1 cellular context compared by ENCODE assay signal in genomic region chr22:37324340-37325023, GRCh38.
TF ChIP-seq lines count a peak whose summit lies in the region.

No MANE protein-coding gene starts in this region.

TF ChIP-seq in H1, 55 proteins besides CTCF, POLR2A, EP300 and RAD21:
- TF ChIP-seq RNF2 (IDR thresholded peaks at IDR 0.05; ENCODE audit: borderline replicate concordance, low read depth, low read length, missing control alignments, poor library complexity, severe bottlenecking) (no peak), ATF3 (IDR thresholded peaks at IDR 0.05; ENCODE audit: insufficient read depth, low read depth, low read length) (no peak), SAP30 (IDR thresholded peaks at IDR 0.05; ENCODE audit: insufficient read depth, insufficient replicate concordance, low read length) (no peak), POLR2AphosphoS5 (IDR thresholded peaks at IDR 0.05; ENCODE audit: low read depth, low read length) (no peak), JUN (IDR thresholded peaks at IDR 0.05; ENCODE audit: low read depth, low read length) (no peak), KDM4A (IDR thresholded peaks at IDR 0.05; ENCODE audit: low read depth, low read length, severe bottlenecking) (peak; percentile 57), KDM5A (IDR thresholded peaks at IDR 0.05; ENCODE audit: low read length) (no peak), SIN3A (conservative IDR thresholded peaks at IDR 0.05 in 1 of 2, IDR thresholded peaks at IDR 0.05 in 1 of 2; ENCODE audit: low read depth in 1 of 2, low read length in 2 of 2) (no peak), CTBP2 (IDR thresholded peaks at IDR 0.05; ENCODE audit: borderline replicate concordance, insufficient read depth, insufficient read length, low read length) (no peak), SRF (IDR thresholded peaks at IDR 0.05; ENCODE audit: low read depth, low read length) (no peak), TBP (IDR thresholded peaks at IDR 0.05; ENCODE audit: low read depth, low read length) (no peak), SIX5 (IDR thresholded peaks at IDR 0.05; ENCODE audit: low read depth, low read length) (no peak), ASH2L (IDR thresholded peaks at IDR 0.05; ENCODE audit: low read length) (no peak), PHF8 (conservative IDR thresholded peaks at IDR 0.05; ENCODE audit: low read depth, low read length) (no peak), TAF7 (optimal IDR thresholded peaks at IDR 0.05; ENCODE audit: borderline replicate concordance, low read depth, low read length) (no peak), USF2 (IDR thresholded peaks at IDR 0.05; ENCODE audit: low read length) (no peak), NRF1 (IDR thresholded peaks at IDR 0.05; ENCODE audit: low read depth, low read length) (no peak), HDAC2 (IDR thresholded peaks at IDR 0.05; ENCODE audit: borderline replicate concordance in 1 of 2, low read depth in 2 of 2, low read length in 2 of 2) (0 out of 4 replicates have a peak, but pooled peaks have one; percentile 37 to 47), RBBP5 (IDR thresholded peaks at IDR 0.05; ENCODE audit: borderline replicate concordance, low read depth, low read length) (no peak), TEAD4 (IDR thresholded peaks at IDR 0.05; ENCODE audit: low read depth, low read length) (no peak), BCL11A (IDR thresholded peaks at IDR 0.05; ENCODE audit: low read depth in 2 of 2, low read length in 2 of 2) (no peak), CREB1 (IDR thresholded peaks at IDR 0.05) (no peak), SUZ12 (IDR thresholded peaks at IDR 0.05; ENCODE audit: low read length) (peak; percentile 46; the same call in 1 of the 2 replicates), CHD1 (IDR thresholded peaks at IDR 0.05; ENCODE audit: low read depth, low read length) (no peak), KDM1A (IDR thresholded peaks at IDR 0.05; ENCODE audit: borderline replicate concordance, low read length) (peak; percentile 91), NANOG (IDR thresholded peaks at IDR 0.05; ENCODE audit: insufficient read depth, low read depth, low read length, poor library complexity, severe bottlenecking) (no peak), MAX (IDR thresholded peaks at IDR 0.05) (no peak), RXRA (IDR thresholded peaks at IDR 0.05; ENCODE audit: insufficient read depth, low read depth, low read length) (no peak), SIRT6 (IDR thresholded peaks at IDR 0.05; ENCODE audit: low read length) (no peak), HDAC6 (IDR thresholded peaks at IDR 0.05; ENCODE audit: low read depth, low read length) (no peak), GABPA (IDR thresholded peaks at IDR 0.05; ENCODE audit: borderline replicate concordance, insufficient read depth, low read length) (no peak), TCF12 (IDR thresholded peaks at IDR 0.05; ENCODE audit: low read depth, low read length) (no peak), YY1 (IDR thresholded peaks at IDR 0.05; ENCODE audit: low read depth, low read length) (no peak), EGR1 (IDR thresholded peaks at IDR 0.05; ENCODE audit: borderline replicate concordance, low read depth, low read length) (no peak), E2F6 (IDR thresholded peaks at IDR 0.05) (no peak), CHD7 (IDR thresholded peaks at IDR 0.05; ENCODE audit: insufficient replicate concordance, low read length) (no peak), MAFK (IDR thresholded peaks at IDR 0.05; ENCODE audit: low read depth, low read length) (no peak), ZNF274 (IDR thresholded peaks at IDR 0.05; ENCODE audit: borderline replicate concordance, extremely low read depth, low read length) (no peak), SP1 (IDR thresholded peaks at IDR 0.05; ENCODE audit: low read depth, low read length) (no peak), BRCA1 (IDR thresholded peaks at IDR 0.05; ENCODE audit: low read depth, low read length) (no peak), BACH1 (IDR thresholded peaks at IDR 0.05; ENCODE audit: low read length) (peak; percentile 49; the same call in 1 of the 2 replicates)
